Comparison of ENCODE assay signal across 7 cellular contexts in genomic region chr19:2622371-2622961, GRCh38.
DNase-seq lines count a peak whose midpoint lies in the region; ATAC-seq and TF ChIP-seq lines count a peak whose summit lies in the region.
"Not testable (repeated sequence)": the region's sequence is repeated elsewhere in the genome, so short reads cannot be mapped to it uniquely, and the experiment has no call there.

No MANE protein-coding gene starts in this region.

- not testable (repeated sequence) for H3K27me3 Mint-ChIP-seq in T-helper 17 cell

- ATAC-seq in T-helper 17 cell = not testable (repeated sequence)

- not testable (repeated sequence) for TF ChIP-seq CTCF in GM10248 (IDR thresholded peaks at IDR 0.05; ENCODE audit: control extremely low read depth, extremely low read depth, low read depth, missing control alignments)

- H3K27ac Mint-ChIP-seq in T-helper 17 cell = peak overlapping the region; percentile 93

- H3K9me3 ChIP-seq in KOPT-K1 (ENCODE audit: insufficient read depth, low read length, poor library complexity, severe bottlenecking); T-helper 17 cell (ENCODE audit: control insufficient read depth, low read length, poor library complexity, severe bottlenecking): not testable (repeated sequence)

- POLR2A ChIA-PET in GM10248 (lab: Yijun Ruan, JAX) = interaction anchor here (0.7 to 8.6 kb wide), 3 partner anchors 143 to 473 kb away, joined by 3 to 208 read pairs (median 4); partner anchors contain the start of gene GADD45B

- H3K36me3 ChIP-seq in KOPT-K1 (ENCODE audit: insufficient read depth, low read length) = not testable (repeated sequence)

- not testable (repeated sequence) for H3K36me3 Mint-ChIP-seq in T-helper 17 cell (ENCODE audit: low read depth)

- H3K27ac ChIP-seq in KOPT-K1 (ENCODE audit: low read depth, low read length, poor library complexity, severe bottlenecking) = peak overlapping the region; percentile 98

- not testable (repeated sequence) for H3K4me3 Mint-ChIP-seq in T-helper 17 cell

- H3K4me1 Mint-ChIP-seq in T-helper 17 cell = peaks cover 45% of the 10 kb centered on the region

- DNase-seq in GM10248 (ENCODE audit: extremely low spot score) (peak; percentile 55), germinal center (ENCODE audit: low spot score) (peak; percentile 51)
- DNase-seq in T-helper 17 cell = not testable (repeated sequence)
- DNase-seq in activated CD8-positive, alpha-beta memory T cell treated with anti-CD3 and anti-CD28 coated beads for 4 hours (ENCODE audit: low read depth in 2 of 2) = peak; percentile 31 to 34
- peak; percentile 57 for DNase-seq in activated naive CD4-positive, alpha-beta T cell treated with Interleukin-2 at 50 U/mL for 16 hours
- DNase-seq in stimulated activated CD8-positive, alpha-beta memory T cell treated with anti-CD3 and anti-CD28 coated beads, Interleukin-4, amount 100 ng/mL, for 24 hours (ENCODE audit: low read depth) = peak; percentile 47

- CTCF ChIA-PET in GM10248 (lab: Yijun Ruan, JAX) = interaction anchor here (1.0 to 13.4 kb wide), 9 partner anchors 9 to 226 kb away, joined by 3 to 109 read pairs (median 4); partner anchors contain the start of gene SGTA
